Comparison of ENCODE assay signal across 9 cellular contexts in genomic region chr10:92241501-92241900, GRCh38. TPM values are rescaled to one million over a fixed set of nuclear protein-coding genes. Genes with fewer than 3 reads are reported as not detected.
DNase-seq lines count a peak whose midpoint lies in the region; ATAC-seq, FAIRE-seq and TF ChIP-seq lines count a peak whose summit lies in the region.
"Had no signal": no experiment of that assay in that cellular context is flagged by ENCODE, and none has a peak within 500 bp of the region (broad histone marks: within the 10 kb centered on the region; RNA-seq: fewer than 3 reads in every experiment).

No MANE protein-coding gene starts in this region.

- no peak for TF ChIP-seq CTCF in astrocyte (IDR thresholded peaks at IDR 0.05; ENCODE audit: insufficient read depth, low read depth, low read length)
- TF ChIP-seq CTCF in lower lobe of right lung (IDR thresholded peaks at IDR 0.05) = no peak
- TF ChIP-seq CTCF in thyroid gland (IDR thresholded peaks at IDR 0.05) = no peak

- H3K9me3 ChIP-seq in astrocyte (ENCODE audit: insufficient read depth, low read depth, low read length) (no peaks in the 10 kb centered on the region), lower lobe of right lung (no peaks in the 10 kb centered on the region), thyroid gland (no peaks in the 10 kb centered on the region)

- H3K9ac ChIP-seq in astrocyte (ENCODE audit: low read length) = peak overlapping the region; percentile 75

- H3K9me3 Mint-ChIP-seq in activated CD8-positive, alpha-beta memory T cell treated with anti-CD3 and anti-CD28 coated beads, Interleukin-2, amount 10 ng/mL, durations not matched to agents 7 days and 5 days (ENCODE audit: low read depth) = no peaks in the 10 kb centered on the region
- no peaks in the 10 kb centered on the region for H3K9me3 Mint-ChIP-seq in astrocyte (ENCODE audit: unreplicated experiment)

- H3K4me1 ChIP-seq in astrocyte (ENCODE audit: insufficient read depth, low read length) (peaks cover 15% of the 10 kb centered on the region), lower lobe of right lung (peaks cover 49% of the 10 kb centered on the region), thyroid gland (peaks cover 12 to 23% of the 10 kb centered on the region in 2 donors)

- H3K4me2 ChIP-seq in astrocyte (ENCODE audit: low read length) = peak overlapping the region; percentile 95

- no peak overlapping the region for H2AFZ ChIP-seq in astrocyte (ENCODE audit: low read depth, low read length)

- no peak for TF ChIP-seq POLR2A in thyroid gland (IDR thresholded peaks at IDR 0.05)

- H3K27ac Mint-ChIP-seq in activated CD8-positive, alpha-beta memory T cell treated with anti-CD3 and anti-CD28 coated beads, Interleukin-2, amount 10 ng/mL, durations not matched to agents 7 days and 5 days = no peak overlapping the region
- H3K27ac Mint-ChIP-seq in astrocyte (ENCODE audit: unreplicated experiment) = peak overlapping the region; percentile 96

- CTCF ChIA-PET in activated CD8-positive, alpha-beta memory T cell treated with anti-CD3 and anti-CD28 coated beads, Interleukin-2, amount 10 ng/mL, durations not matched to agents 7 days and 5 days (lab: Charles Lee) = no interaction called here

- H3K36me3 Mint-ChIP-seq in activated CD8-positive, alpha-beta memory T cell treated with anti-CD3 and anti-CD28 coated beads, Interleukin-2, amount 10 ng/mL, durations not matched to agents 7 days and 5 days = peaks cover 14% of the 10 kb centered on the region
- no peaks in the 10 kb centered on the region for H3K36me3 Mint-ChIP-seq in astrocyte (ENCODE audit: low read depth, unreplicated experiment)

- H4K20me1 ChIP-seq in astrocyte (ENCODE audit: insufficient read depth, low read length) = peaks cover 6% of the 10 kb centered on the region

- WGBS in thyroid gland, 2 donors = 56 to 65% methylated on average over 1 of the region's 1 CpG

- intact Hi-C loops in lower lobe of right lung (cut with DNase I) (no loop called here), thyroid gland (cut with DNase I) (no loop called here)

- H3K4me3 Mint-ChIP-seq in activated CD8-positive, alpha-beta memory T cell treated with anti-CD3 and anti-CD28 coated beads, Interleukin-2, amount 10 ng/mL, durations not matched to agents 7 days and 5 days = peak overlapping the region; percentile 86
- peak overlapping the region; percentile 94 for H3K4me3 Mint-ChIP-seq in astrocyte (ENCODE audit: unreplicated experiment)

- no peak for DNase-seq in activated CD8-positive, alpha-beta memory T cell treated with anti-CD3 and anti-CD28 coated beads, Interleukin-2, amount 10 ng/mL, durations not matched to agents 7 days and 5 days
- no peak for DNase-seq in activated CD8-positive, alpha-beta memory T cell treated with anti-CD3 and anti-CD28 coated beads, Interleukin-2, amount 50 U/mL, for 4 hours
- DNase-seq in astrocyte (ENCODE audit: low read depth) (no peak), lower lobe of right lung (no peak), thyroid gland (no peak), DMS153 (lab: John Stamatoyannopoulos, UW) (no peak), kidney tubule cell (ENCODE audit: low spot score) (no peak)
- DNase-seq: COR-L47 had no signal

- H3K27me3 ChIP-seq in astrocyte (ENCODE audit: insufficient read depth, low read length) = no peaks in the 10 kb centered on the region
- no peaks in the 10 kb centered on the region for H3K27me3 ChIP-seq in lower lobe of right lung (ENCODE audit: low read depth)
- no peaks in the 10 kb centered on the region for H3K27me3 ChIP-seq in thyroid gland

- H3K27ac ChIP-seq in astrocyte (ENCODE audit: low read depth, low read length) (no peak overlapping the region), lower lobe of right lung (peak overlapping the region; percentile 79), thyroid gland (peak overlapping the region; percentile 81 to 95 (median 90))

- no peak for ATAC-seq in activated CD8-positive, alpha-beta memory T cell treated with anti-CD3 and anti-CD28 coated beads, Interleukin-2, amount 10 ng/mL, durations not matched to agents 7 days and 5 days
- no peak for ATAC-seq in lower lobe of right lung
- ATAC-seq in GM21619 (IDR thresholded peaks at IDR 0.05; ENCODE audit: unreplicated experiment) = no peak

- peaks cover 15% of the 10 kb centered on the region for H3K27me3 Mint-ChIP-seq in activated CD8-positive, alpha-beta memory T cell treated with anti-CD3 and anti-CD28 coated beads, Interleukin-2, amount 10 ng/mL, durations not matched to agents 7 days and 5 days
- peaks cover 16% of the 10 kb centered on the region for H3K27me3 Mint-ChIP-seq in astrocyte (ENCODE audit: low read depth, unreplicated experiment)

- H3K4me3 ChIP-seq in astrocyte (ENCODE audit: insufficient read depth, low read depth, low read length) (peak overlapping the region; percentile 75), lower lobe of right lung (peak overlapping the region; percentile 74), thyroid gland (replicated peaks in 1 of 3) (no peak overlapping the region)

- no peak for FAIRE-seq in astrocyte (lab: Jason Lieb, UNC)

- no peaks in the 10 kb centered on the region for H3K79me2 ChIP-seq in astrocyte (ENCODE audit: insufficient read depth, low read length)

- H3K4me1 Mint-ChIP-seq in activated CD8-positive, alpha-beta memory T cell treated with anti-CD3 and anti-CD28 coated beads, Interleukin-2, amount 10 ng/mL, durations not matched to agents 7 days and 5 days = peaks cover 35% of the 10 kb centered on the region
- H3K4me1 Mint-ChIP-seq in astrocyte (ENCODE audit: low read depth, unreplicated experiment) = peaks cover 14% of the 10 kb centered on the region

- H3K36me3 ChIP-seq in astrocyte (ENCODE audit: insufficient read depth, low read length) (no peaks in the 10 kb centered on the region), lower lobe of right lung (no peaks in the 10 kb centered on the region), thyroid gland (no peaks in the 10 kb centered on the region)

RNA-seq across cellular contexts. Expression of gene CPEB3, which starts 49.4 kb away (rescaled TPM):
- 1 to 10 TPM; 3.8 to 4.3 TPM for total RNA-seq in activated CD8-positive, alpha-beta memory T cell treated with anti-CD3 and anti-CD28 coated beads, Interleukin-2, amount 10 ng/mL, durations not matched to agents 7 days and 5 days
- total RNA-seq in astrocyte (1.2 and 1.6 TPM in 2 replicates), lower lobe of right lung (6.9 TPM), thyroid gland (10 to 100 TPM; 12.3 to 18.4 (median 12.7) TPM)

RNA-seq across cellular contexts. Expression of gene MARCHF5, which starts 49.5 kb away (rescaled TPM):
- 10 to 100 TPM; 21.7 to 26.4 TPM for total RNA-seq in activated CD8-positive, alpha-beta memory T cell treated with anti-CD3 and anti-CD28 coated beads, Interleukin-2, amount 10 ng/mL, durations not matched to agents 7 days and 5 days
- 48.2 and 52.1 TPM in 2 replicates for total RNA-seq in astrocyte
- 28.3 TPM for total RNA-seq in lower lobe of right lung
- total RNA-seq in thyroid gland = 10 to 100 TPM; 24.2 to 29.8 (median 27.7) TPM

Comparison
In these comparisons a context has a peak if more than half of its experiments do, and no peak if none do; other contexts are left out.
1. H3K4me3 ChIP-seq: peak in astrocyte (single experiment) and lower lobe of right lung (single experiment); none in thyroid gland (0 of 3).